13 cellular contexts compared by ENCODE assay signal in genomic region chr1:228668553-228669400, GRCh38.
DNase-seq lines count a peak whose midpoint lies in the region; TF ChIP-seq lines count a peak whose summit lies in the region.
"Had no signal": no experiment of that assay in that cellular context is flagged by ENCODE, and none has a peak within 500 bp of the region (broad histone marks: within the 10 kb centered on the region; RNA-seq: fewer than 3 reads in every experiment).

No MANE protein-coding gene starts in this region.

- peaks cover 3% of the 10 kb centered on the region for H3K27me3 Mint-ChIP-seq in activated CD4-positive, alpha-beta memory T cell treated with anti-CD3 and anti-CD28 coated beads, Interleukin-2, amount 10 ng/mL, durations not matched to agents 7 days and 5 days
- H3K27me3 Mint-ChIP-seq: T-cell had no signal

- 79 to 88% methylated on average over 5 of the region's 5 CpGs for WGBS in sigmoid colon, 2 donors

- no peaks in the 10 kb centered on the region for H3K9me3 Mint-ChIP-seq in activated CD4-positive, alpha-beta memory T cell treated with anti-CD3 and anti-CD28 coated beads, Interleukin-2, amount 10 ng/mL, durations not matched to agents 7 days and 5 days
- H3K9me3 Mint-ChIP-seq: activated naive CD8-positive, alpha-beta T cell treated with anti-CD3 and anti-CD28 coated beads, Interleukin-2, amount 10 ng/mL, durations not matched to agents 7 days and 5 days; T-cell had no signal

- intact Hi-C loops in sigmoid colon (cut with DNase I): no loop called here

- H3K4me3 ChIP-seq in epithelial cell of esophagus (ENCODE audit: low read length) (no peak overlapping the region), sigmoid colon (no peak overlapping the region)

- H3K36me3 ChIP-seq in sigmoid colon: no peaks in the 10 kb centered on the region

- no peak overlapping the region for H3K4me3 Mint-ChIP-seq in activated CD4-positive, alpha-beta memory T cell treated with anti-CD3 and anti-CD28 coated beads, Interleukin-2, amount 10 ng/mL, durations not matched to agents 7 days and 5 days
- H3K4me3 Mint-ChIP-seq: activated naive CD8-positive, alpha-beta T cell treated with anti-CD3 and anti-CD28 coated beads, Interleukin-2, amount 10 ng/mL, durations not matched to agents 7 days and 5 days; T-cell had no signal

- H3K27me3 ChIP-seq in sigmoid colon: no peaks in the 10 kb centered on the region

- TF ChIP-seq CTCF in epithelial cell of esophagus (IDR thresholded peaks at IDR 0.05; ENCODE audit: insufficient read depth, low read depth, low read length, missing control alignments) (no peak), sigmoid colon (IDR thresholded peaks at IDR 0.05) (no peak)

- no peak overlapping the region for H3K27ac ChIP-seq in sigmoid colon
- H3K27ac ChIP-seq: 22Rv1 had no signal

- H3K27ac Mint-ChIP-seq in activated CD4-positive, alpha-beta memory T cell treated with anti-CD3 and anti-CD28 coated beads, Interleukin-2, amount 10 ng/mL, durations not matched to agents 7 days and 5 days: no peak overlapping the region
- H3K27ac Mint-ChIP-seq: activated naive CD8-positive, alpha-beta T cell treated with anti-CD3 and anti-CD28 coated beads, Interleukin-2, amount 10 ng/mL, durations not matched to agents 7 days and 5 days; T-cell had no signal

- no peaks in the 10 kb centered on the region for H3K4me1 ChIP-seq in sigmoid colon

- no peak for TF ChIP-seq POLR2A in sigmoid colon (IDR thresholded peaks at IDR 0.05)

- no peak for TF ChIP-seq EP300 in sigmoid colon (IDR thresholded peaks at IDR 0.05)

- DNase-seq in NCI-H146 (lab: John Stamatoyannopoulos, UW): peak; percentile 32
- no peak for DNase-seq in NCI-H146 treated with DMSO at 0.1 percent for 48 hours (lab: John Stamatoyannopoulos, UW; ENCODE audit: unreplicated experiment)
- DNase-seq in NCI-H1092 (lab: John Stamatoyannopoulos, UW): peak; percentile 13
- DNase-seq in epithelial cell of esophagus (ENCODE audit: low read depth): peak; percentile 31
- DNase-seq in sigmoid colon: peak; percentile 62
- no peak for DNase-seq in activated CD4-positive, alpha-beta T cell treated with anti-CD3 and anti-CD28 coated beads, Interleukin-2, amount 50 U/mL, for 48 hours
- no peak for DNase-seq in activated CD4-positive, alpha-beta memory T cell treated with anti-CD3 and anti-CD28 coated beads, Interleukin-2, amount 10 ng/mL, durations not matched to agents 7 days and 5 days
- DNase-seq in LoVo (ENCODE audit: low spot score): no peak
- DNase-seq: activated naive CD8-positive, alpha-beta T cell treated with anti-CD3 and anti-CD28 coated beads, Interleukin-2, amount 10 ng/mL, durations not matched to agents 7 days and 5 days; effector memory CD4-positive, alpha-beta T cell; NCI-H446; T-cell had no signal

- H3K9me3 ChIP-seq in sigmoid colon: no peaks in the 10 kb centered on the region

- H3K36me3 Mint-ChIP-seq in activated CD4-positive, alpha-beta memory T cell treated with anti-CD3 and anti-CD28 coated beads, Interleukin-2, amount 10 ng/mL, durations not matched to agents 7 days and 5 days (ENCODE audit: low read depth): no peaks in the 10 kb centered on the region
- H3K36me3 Mint-ChIP-seq: activated naive CD8-positive, alpha-beta T cell treated with anti-CD3 and anti-CD28 coated beads, Interleukin-2, amount 10 ng/mL, durations not matched to agents 7 days and 5 days; T-cell had no signal

- H3K4me1 Mint-ChIP-seq in activated CD4-positive, alpha-beta memory T cell treated with anti-CD3 and anti-CD28 coated beads, Interleukin-2, amount 10 ng/mL, durations not matched to agents 7 days and 5 days: no peaks in the 10 kb centered on the region
- H3K4me1 Mint-ChIP-seq: T-cell had no signal

- POLR2A ChIA-PET in activated CD4-positive, alpha-beta memory T cell treated with anti-CD3 and anti-CD28 coated beads, Interleukin-2, amount 10 ng/mL, durations not matched to agents 7 days and 5 days (lab: Charles Lee): no interaction called here

- CTCF ChIA-PET in activated CD4-positive, alpha-beta memory T cell treated with anti-CD3 and anti-CD28 coated beads, Interleukin-2, amount 10 ng/mL, durations not matched to agents 7 days and 5 days (lab: Charles Lee): interaction anchor here (1.8 to 2.0 kb wide), 2 partner anchors 559 to 590 kb away, joined by 5 to 12 read pairs; no protein-coding TSS in a partner anchor

Comparison
In these comparisons a context has a peak if more than half of its experiments do, and no peak if none do; other contexts are left out.
1. DNase-seq: peak in NCI-H146 (single experiment), NCI-H1092 (single experiment), epithelial cell of esophagus (single experiment) and sigmoid colon (single experiment); none in NCI-H146 treated with DMSO at 0.1 percent for 48 hours (single experiment), activated CD4-positive, alpha-beta T cell treated with anti-CD3 and anti-CD28 coated beads, Interleukin-2, amount 50 U/mL, for 48 hours (0 of 2), activated CD4-positive, alpha-beta memory T cell treated with anti-CD3 and anti-CD28 coated beads, Interleukin-2, amount 10 ng/mL, durations not matched to agents 7 days and 5 days (single experiment) and LoVo (single experiment).